In genomic region chr4:53366301-53366716, GRCh38 we compare ENCODE assay signal across 8 cellular contexts. TPM values are rescaled to one million over a fixed set of nuclear protein-coding genes. Genes with fewer than 3 reads are reported as not detected.
A peak's percentile ranks its signal among the peaks of the same experiment; 100 is the strongest.
DNase-seq lines count a peak whose midpoint lies in the region; ATAC-seq and TF ChIP-seq lines count a peak whose summit lies in the region.

No MANE protein-coding gene starts in this region.

- H3K4me3 ChIP-seq in CD4-positive, CD25-positive, alpha-beta regulatory T cell (ENCODE audit: low read depth, low read length), result peak overlapping the region; percentile 95
- peak overlapping the region; percentile 17 for H3K4me3 ChIP-seq in HEK293 (ENCODE audit: low read depth, low read length)
- H3K4me3 ChIP-seq in lower leg skin (ENCODE audit: low read depth, poor library complexity, severe bottlenecking), result peak overlapping the region; percentile 25
- peak overlapping the region; percentile 48 to 62 for H3K4me3 ChIP-seq in aorta (ENCODE audit: low read length in 2 of 2)

- TF ChIP-seq POLR2A in lower leg skin (IDR thresholded peaks at IDR 0.05), result no peak

- CTCF ChIA-PET in HEK293 (lab: Yijun Ruan, JAX), result interaction anchor here (0.7 kb wide), 1 partner anchor 235 kb away, joined by 3 read pairs; no protein-coding TSS in a partner anchor

- no peaks in the 10 kb centered on the region for H3K36me3 ChIP-seq in CD4-positive, CD25-positive, alpha-beta regulatory T cell (ENCODE audit: control insufficient read depth, insufficient read depth, low read length)
- H3K36me3 ChIP-seq in HEK293 (ENCODE audit: control insufficient read depth in 2 of 2, insufficient read depth in 1 of 2, low read length in 2 of 2) (no peaks in the 10 kb centered on the region), aorta (ENCODE audit: control insufficient read depth in 1 of 2, insufficient read depth in 2 of 2, low read length in 1 of 2) (peaks cover 0 to 1% of the 10 kb centered on the region in 2 donors)

- H3K27ac ChIP-seq in CD4-positive, CD25-positive, alpha-beta regulatory T cell (ENCODE audit: insufficient read depth, low read length, poor library complexity, severe bottlenecking), result peak overlapping the region; percentile 84
- no peak overlapping the region for H3K27ac ChIP-seq in HEK293 (ENCODE audit: extremely low read depth, low read depth, low read length)
- H3K27ac ChIP-seq in aorta (ENCODE audit: low read depth in 1 of 2, low read length in 2 of 2), result no peak overlapping the region

- peaks cover 22 to 49% (median 33%) of the 10 kb centered on the region in 4 donors for H3K4me1 Mint-ChIP-seq in CD4-positive, CD25-positive, alpha-beta regulatory T cell

- no peak for DNase-seq in CD4-positive, CD25-positive, alpha-beta regulatory T cell
- DNase-seq in activated naive CD4-positive, alpha-beta T cell treated with anti-CD3 and anti-CD28 coated beads, Interleukin-2, amount 50 U/mL, for 72 hours (ENCODE audit: low spot score in 2 of 2), result no peak
- no peak for DNase-seq in lower leg skin (ENCODE audit: low spot score in 2 of 2)
- no peak for DNase-seq in aorta
- no peak for DNase-seq in ureter (ENCODE audit: low spot score)
- no peak for DNase-seq in HuH-7 (ENCODE audit: low spot score)
- no peak for DNase-seq in DMS153 (lab: John Stamatoyannopoulos, UW)

- no peaks in the 10 kb centered on the region for H3K9me3 ChIP-seq in CD4-positive, CD25-positive, alpha-beta regulatory T cell (ENCODE audit: control insufficient read depth in 2 of 2, low read length in 2 of 2)
- H3K9me3 ChIP-seq in HEK293 (ENCODE audit: control insufficient read depth, insufficient read depth, low read depth, low read length), result no peaks in the 10 kb centered on the region
- no peaks in the 10 kb centered on the region for H3K9me3 ChIP-seq in aorta (ENCODE audit: control insufficient read depth, low read length)

- H3K27me3 ChIP-seq in CD4-positive, CD25-positive, alpha-beta regulatory T cell (ENCODE audit: control insufficient read depth, insufficient read depth, low read length), result peaks cover 19% of the 10 kb centered on the region
- H3K27me3 ChIP-seq in aorta (ENCODE audit: control insufficient read depth in 1 of 2, insufficient read depth in 2 of 2, low read length in 1 of 2), result peaks cover 0 to 2% of the 10 kb centered on the region in 2 donors

- 13 to 15% methylated on average over 8 of the region's 8 CpGs for WGBS in lower leg skin, 2 donors
- WGBS in aorta, 2 donors, result 13 to 16% methylated on average over 8 of the region's 8 CpGs

- H3K4me1 ChIP-seq in CD4-positive, CD25-positive, alpha-beta regulatory T cell (ENCODE audit: control insufficient read depth, insufficient read depth, low read length, poor library complexity, severe bottlenecking), result peaks cover 34% of the 10 kb centered on the region
- H3K4me1 ChIP-seq in HEK293 (ENCODE audit: control insufficient read depth, insufficient read depth, low read length) (no peaks in the 10 kb centered on the region), aorta (ENCODE audit: control insufficient read depth in 1 of 2, insufficient read depth in 2 of 2, low read length in 2 of 2) (no peaks in the 10 kb centered on the region)

- H3K27me3 Mint-ChIP-seq in CD4-positive, CD25-positive, alpha-beta regulatory T cell, result peaks cover 30% of the 10 kb centered on the region

- ATAC-seq in CD4-positive, CD25-positive, alpha-beta regulatory T cell (ENCODE audit: low read depth in 2 of 2), result no peak
- ATAC-seq in activated naive CD4-positive, alpha-beta T cell treated with anti-CD3 and anti-CD28 coated beads, Interleukin-2, amount 50 U/mL, for 72 hours, result peak; percentile 46 to 51
- ATAC-seq in aorta (ENCODE audit: low FRiP score), result no peak

- TF ChIP-seq CTCF in HEK293 (tag by site-specific recombination; IDR thresholded peaks at IDR 0.05) (no peak), lower leg skin (IDR thresholded peaks at IDR 0.05) (no peak)

- peak overlapping the region; percentile 98 to 99 (median 98) for H3K27ac Mint-ChIP-seq in CD4-positive, CD25-positive, alpha-beta regulatory T cell
- peak overlapping the region; percentile 96 to 97 for H3K27ac Mint-ChIP-seq in activated naive CD4-positive, alpha-beta T cell treated with anti-CD3 and anti-CD28 coated beads, Interleukin-2, amount 50 U/mL, for 72 hours

- POLR2A ChIA-PET in HEK293 (lab: Yijun Ruan, JAX), result no interaction called here

- no peaks in the 10 kb centered on the region for H3K36me3 Mint-ChIP-seq in CD4-positive, CD25-positive, alpha-beta regulatory T cell
- peaks cover 16 to 27% of the 10 kb centered on the region in 2 donors for H3K36me3 Mint-ChIP-seq in activated naive CD4-positive, alpha-beta T cell treated with anti-CD3 and anti-CD28 coated beads, Interleukin-2, amount 50 U/mL, for 72 hours

- peaks cover 0 to 2% (median 0%) of the 10 kb centered on the region in 7 donors for H3K9me3 Mint-ChIP-seq in CD4-positive, CD25-positive, alpha-beta regulatory T cell
- no peaks in the 10 kb centered on the region for H3K9me3 Mint-ChIP-seq in activated naive CD4-positive, alpha-beta T cell treated with anti-CD3 and anti-CD28 coated beads, Interleukin-2, amount 50 U/mL, for 72 hours

- H3K4me3 Mint-ChIP-seq in CD4-positive, CD25-positive, alpha-beta regulatory T cell, result peak overlapping the region; percentile 93 to 98 (median 96)

- intact Hi-C loops in lower leg skin (cut with DNase I; ENCODE audit: low total_unique reads), result no loop called here
- intact Hi-C loops in aorta (cut with DNase I), result loop anchor here (5.0 to 10.0 kb wide), 2 partner anchors 169 to 172 kb away; no protein-coding TSS in a partner anchor

TF ChIP-seq in HEK293, 187 proteins besides CTCF, POLR2A, EP300 and RAD21:
- TF ChIP-seq KLF10 (tag by site-specific recombination; IDR thresholded peaks at IDR 0.05) (0 out of 2 replicates have a peak, but pooled peaks have one; percentile 9), GLIS2 (tag by site-specific recombination; IDR thresholded peaks at IDR 0.05) (no peak)

RNA-seq across cellular contexts. Expression of gene SCFD2, which starts 0.4 kb away (rescaled TPM):
- 23.9 TPM for total RNA-seq in CD4-positive, CD25-positive, alpha-beta regulatory T cell
- polyA plus RNA-seq in CD4-positive, CD25-positive, alpha-beta regulatory T cell, result 10 to 100 TPM; 15.0 to 20.6 (median 15.7) TPM
- total RNA-seq in activated naive CD4-positive, alpha-beta T cell treated with anti-CD3 and anti-CD28 coated beads, Interleukin-2, amount 50 U/mL, for 72 hours, result 10 to 100 TPM; 15.6 to 29.1 TPM
- total RNA-seq in lower leg skin (10 to 100 TPM; 13.6 to 23.3 (median 19.0) TPM), aorta (10 to 100 TPM; 15.3 to 19.2 TPM), ureter (46.6 TPM)
- 1 to 10 TPM; 3.5 to 5.3 TPM for polyA plus RNA-seq in aorta

RNA-seq across cellular contexts. Expression of gene FIP1L1, which starts 11.1 kb away (rescaled TPM):
- total RNA-seq in CD4-positive, CD25-positive, alpha-beta regulatory T cell, result 78.1 TPM
- 10 to 100 TPM; 68.7 to 77.8 (median 69.9) TPM for polyA plus RNA-seq in CD4-positive, CD25-positive, alpha-beta regulatory T cell
- total RNA-seq in activated naive CD4-positive, alpha-beta T cell treated with anti-CD3 and anti-CD28 coated beads, Interleukin-2, amount 50 U/mL, for 72 hours, result 10 to 100 TPM; 76.3 to 83.8 TPM
- total RNA-seq in lower leg skin (10 to 100 TPM; 42.8 to 59.1 (median 49.6) TPM), aorta (10 to 100 TPM; 42.6 to 49.8 TPM), ureter (67.8 TPM)
- polyA plus RNA-seq in aorta, result 10 to 100 TPM; 33.2 to 39.7 TPM

Comparison
In these comparisons a context has a peak if more than half of its experiments do, and no peak if none do; other contexts are left out.
1. ATAC-seq: peak in activated naive CD4-positive, alpha-beta T cell treated with anti-CD3 and anti-CD28 coated beads, Interleukin-2, amount 50 U/mL, for 72 hours (2 of 2); none in CD4-positive, CD25-positive, alpha-beta regulatory T cell (0 of 2) and aorta (single experiment).
2. H3K4me3 ChIP-seq: peak in every context shown above with its lines; median percentile 95 in CD4-positive, CD25-positive, alpha-beta regulatory T cell; 55 in aorta; 25 in lower leg skin; 17 in HEK293.